8 cellular contexts compared by ENCODE assay signal in the genomic region with DNA sequence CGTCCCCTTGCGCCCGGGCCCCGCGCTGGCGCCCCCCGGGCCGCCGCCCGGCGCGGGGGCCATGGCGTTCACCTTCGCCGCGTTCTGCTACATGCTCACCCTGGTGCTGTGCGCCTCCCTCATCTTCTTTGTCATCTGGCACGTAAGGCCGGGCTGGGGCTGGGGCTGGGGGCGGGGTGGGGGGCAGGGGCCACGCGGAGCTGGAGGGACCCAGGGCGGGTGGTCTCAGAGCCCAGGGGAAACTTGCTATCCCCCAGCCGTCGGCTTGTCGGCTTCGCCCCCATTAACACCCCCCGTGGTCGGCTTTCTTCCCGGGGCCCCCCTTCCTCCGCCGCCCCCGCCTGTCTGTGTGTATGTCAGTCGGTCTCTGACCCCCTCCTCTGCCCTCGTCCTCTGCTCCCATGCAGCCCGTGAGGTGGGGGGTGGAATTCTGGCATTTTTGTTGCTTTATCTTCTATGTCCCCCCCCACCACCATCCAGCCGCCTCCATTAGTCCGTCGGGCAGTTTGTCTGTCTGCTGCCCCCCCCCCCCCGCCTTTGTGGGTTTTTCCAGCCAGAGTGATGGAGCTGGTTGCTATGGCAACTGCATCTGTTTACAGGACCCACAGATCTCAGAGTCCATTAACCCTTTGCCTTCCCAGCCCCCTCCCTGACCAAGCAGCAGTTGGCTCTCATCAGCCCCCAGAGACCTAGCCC. TPM values are rescaled to one million over a fixed set of nuclear protein-coding genes. Genes with fewer than 3 reads are reported as not detected.
DNase-seq lines count a peak whose midpoint lies in the region; ATAC-seq and TF ChIP-seq lines count a peak whose summit lies in the region.

No MANE protein-coding gene starts in this region.

- 5 to 8% methylated on average over 17 of the region's 40 CpGs for WGBS in thyroid gland, 2 donors

- CTCF ChIA-PET in CD8-positive, alpha-beta memory T cell (lab: Charles Lee) = interaction anchor here (1.1 kb wide), 1 partner anchor 22 kb away, joined by 8 read pairs; no protein-coding TSS in a partner anchor

- POLR2A ChIA-PET in CD8-positive, alpha-beta memory T cell (lab: Charles Lee) = interaction anchor here (0.6 to 1.0 kb wide), 4 partner anchors 11 to 944 kb away, joined by 3 to 6 read pairs (median 4); partner anchors contain the start of gene YIF1A

- no peak overlapping the region for H3K27ac ChIP-seq in CD8-positive, alpha-beta memory T cell (ENCODE audit: low read depth, low read length)
- H3K27ac ChIP-seq in angular gyrus (ENCODE audit: low read depth, low read length) (peak overlapping the region; percentile 62), thyroid gland (no peak overlapping the region)

- no peak overlapping the region for H3K4me3 ChIP-seq in CD8-positive, alpha-beta memory T cell (ENCODE audit: low read length)
- no peak overlapping the region for H3K4me3 ChIP-seq in thyroid gland (replicated peaks in 1 of 3)

- no peak for TF ChIP-seq POLR2A in thyroid gland (IDR thresholded peaks at IDR 0.05)

- no peak for ATAC-seq in natural killer cell treated with Interleukin-12 subunit alpha and Interleukin-12 subunit beta and Interleukin-15 and Interleukin-18, amount 100 ng/mL, for 72 hours
- ATAC-seq in GM18520 (IDR thresholded peaks at IDR 0.05; ENCODE audit: unreplicated experiment) = no peak

- H3K27ac Mint-ChIP-seq in CD8-positive, alpha-beta memory T cell = peak overlapping the region in 7 of 8 donors; percentile 19 to 96 (median 85)
- no peak overlapping the region for H3K27ac Mint-ChIP-seq in natural killer cell treated with Interleukin-12 subunit alpha and Interleukin-12 subunit beta and Interleukin-15 and Interleukin-18, amount 100 ng/mL, for 72 hours

- intact Hi-C loops in thyroid gland (cut with DNase I) = no loop called here

- H3K27me3 ChIP-seq in CD8-positive, alpha-beta memory T cell (ENCODE audit: insufficient read depth, low read length, poor library complexity, severe bottlenecking) = no peaks in the 10 kb centered on the region
- no peaks in the 10 kb centered on the region for H3K27me3 ChIP-seq in thyroid gland

- H3K9me3 ChIP-seq in CD8-positive, alpha-beta memory T cell (ENCODE audit: low read length) = no peaks in the 10 kb centered on the region
- no peaks in the 10 kb centered on the region for H3K9me3 ChIP-seq in thyroid gland

- peaks cover 2 to 34% (median 4%) of the 10 kb centered on the region in 3 donors for H3K36me3 Mint-ChIP-seq in CD8-positive, alpha-beta memory T cell
- H3K36me3 Mint-ChIP-seq in natural killer cell treated with Interleukin-12 subunit alpha and Interleukin-12 subunit beta and Interleukin-15 and Interleukin-18, amount 100 ng/mL, for 72 hours = peaks cover 9% of the 10 kb centered on the region

- peaks cover 32% of the 10 kb centered on the region for H3K4me1 ChIP-seq in CD8-positive, alpha-beta memory T cell (ENCODE audit: insufficient read depth, low read length)
- H3K4me1 ChIP-seq in thyroid gland = peaks cover 4 to 14% of the 10 kb centered on the region in 2 donors

- peak overlapping the region; percentile 61 to 89 (median 67) for H3K4me3 Mint-ChIP-seq in CD8-positive, alpha-beta memory T cell
- H3K4me3 Mint-ChIP-seq in natural killer cell treated with Interleukin-12 subunit alpha and Interleukin-12 subunit beta and Interleukin-15 and Interleukin-18, amount 100 ng/mL, for 72 hours = peak overlapping the region; percentile 52

- no peak for TF ChIP-seq CTCF in thyroid gland (IDR thresholded peaks at IDR 0.05)

- peaks cover 35 to 57% (median 41%) of the 10 kb centered on the region in 3 donors for H3K4me1 Mint-ChIP-seq in CD8-positive, alpha-beta memory T cell
- peaks cover 22 to 53% of the 10 kb centered on the region in 2 donors for H3K4me1 Mint-ChIP-seq in natural killer cell treated with Interleukin-12 subunit alpha and Interleukin-12 subunit beta and Interleukin-15 and Interleukin-18, amount 100 ng/mL, for 72 hours (ENCODE audit: low read depth in 2 of 2)

- H3K9me3 Mint-ChIP-seq in CD8-positive, alpha-beta memory T cell = no peaks in the 10 kb centered on the region
- no peaks in the 10 kb centered on the region for H3K9me3 Mint-ChIP-seq in natural killer cell treated with Interleukin-12 subunit alpha and Interleukin-12 subunit beta and Interleukin-15 and Interleukin-18, amount 100 ng/mL, for 72 hours

- peaks cover 17% of the 10 kb centered on the region for H3K36me3 ChIP-seq in CD8-positive, alpha-beta memory T cell (ENCODE audit: insufficient read depth, low read length)
- H3K36me3 ChIP-seq in thyroid gland = peaks cover 24 to 28% of the 10 kb centered on the region in 2 donors

- H3K27me3 Mint-ChIP-seq in CD8-positive, alpha-beta memory T cell = peaks cover 0 to 7% of the 10 kb centered on the region in 2 donors
- H3K27me3 Mint-ChIP-seq in natural killer cell treated with Interleukin-12 subunit alpha and Interleukin-12 subunit beta and Interleukin-15 and Interleukin-18, amount 100 ng/mL, for 72 hours = peaks cover 0 to 10% of the 10 kb centered on the region in 2 donors

- DNase-seq in CD8-positive, alpha-beta memory T cell = peak in 1 of 5 donors; percentile 63
- DNase-seq in HuH-7.5 (ENCODE audit: low spot score) = peak; percentile 82
- DNase-seq in natural killer cell treated with Interleukin-12 subunit alpha and Interleukin-12 subunit beta and Interleukin-15 and Interleukin-18, amount 100 ng/mL, for 72 hours (ENCODE audit: low spot score) = no peak
- no peak for DNase-seq in thyroid gland
- DNase-seq in GOT3 (lab: John Stamatoyannopoulos, UW) = no peak
- DNase-seq in GDM1 (lab: John Stamatoyannopoulos, UW) = no peak

RNA-seq across cellular contexts. Expression of gene CNIH2, which starts 0.6 kb away (rescaled TPM):
- total RNA-seq in CD8-positive, alpha-beta memory T cell = 1 to 10 TPM; 2.7 to 2.8 TPM
- not detected for polyA plus RNA-seq in CD8-positive, alpha-beta memory T cell
- 1 to 10 TPM; 1.2 to 2.6 TPM for total RNA-seq in natural killer cell treated with Interleukin-12 subunit alpha and Interleukin-12 subunit beta and Interleukin-15 and Interleukin-18, amount 100 ng/mL, for 72 hours
- total RNA-seq in thyroid gland = not detected

RNA-seq across cellular contexts. Expression of gene RAB1B, which starts 10.1 kb away (rescaled TPM):
- 100 to 1,000 TPM; 119 to 125 TPM for total RNA-seq in CD8-positive, alpha-beta memory T cell
- 18.6 TPM for polyA plus RNA-seq in CD8-positive, alpha-beta memory T cell
- total RNA-seq in natural killer cell treated with Interleukin-12 subunit alpha and Interleukin-12 subunit beta and Interleukin-15 and Interleukin-18, amount 100 ng/mL, for 72 hours = 100 to 1,000 TPM; 139 to 146 TPM
- total RNA-seq in thyroid gland = 100 to 1,000 TPM; 122 to 166 (median 130) TPM

RNA-seq across cellular contexts. Expression of gene YIF1A, which starts 10.4 kb away (rescaled TPM):
- 10 to 100 TPM; 96.5 to 97.3 TPM for total RNA-seq in CD8-positive, alpha-beta memory T cell
- polyA plus RNA-seq in CD8-positive, alpha-beta memory T cell = 61.7 TPM
- 10 to 100 TPM; 62.7 to 76.1 TPM for total RNA-seq in natural killer cell treated with Interleukin-12 subunit alpha and Interleukin-12 subunit beta and Interleukin-15 and Interleukin-18, amount 100 ng/mL, for 72 hours
- 100 to 1,000 TPM in 3 of 4 donors, 10 to 100 TPM in 1; 77.7 to 168 (median 118) TPM for total RNA-seq in thyroid gland

RNA-seq across cellular contexts. Expression of gene TMEM151A, which starts 13.2 kb away (rescaled TPM):
- total RNA-seq in CD8-positive, alpha-beta memory T cell = not detected
- polyA plus RNA-seq in CD8-positive, alpha-beta memory T cell = not detected
- total RNA-seq in natural killer cell treated with Interleukin-12 subunit alpha and Interleukin-12 subunit beta and Interleukin-15 and Interleukin-18, amount 100 ng/mL, for 72 hours = not detected
- 1 to 10 TPM in 1 of 4 donors, under 1 TPM in 2, not detected in 1; 0.20 to 1.1 (median 0.22) TPM for total RNA-seq in thyroid gland

RNA-seq across cellular contexts. Expression of gene KLC2, which starts 21.0 kb away (rescaled TPM):
- 10 to 100 TPM; 61.6 to 65.9 TPM for total RNA-seq in CD8-positive, alpha-beta memory T cell
- 11.9 TPM for polyA plus RNA-seq in CD8-positive, alpha-beta memory T cell
- 10 to 100 TPM; 38.0 to 77.2 TPM for total RNA-seq in natural killer cell treated with Interleukin-12 subunit alpha and Interleukin-12 subunit beta and Interleukin-15 and Interleukin-18, amount 100 ng/mL, for 72 hours
- total RNA-seq in thyroid gland = 10 to 100 TPM; 13.0 to 26.0 (median 15.9) TPM

Comparison
In these comparisons a context has a peak if more than half of its experiments do, and no peak if none do; other contexts are left out.
1. H3K27ac Mint-ChIP-seq: peak in CD8-positive, alpha-beta memory T cell (7 of 8); none in natural killer cell treated with Interleukin-12 subunit alpha and Interleukin-12 subunit beta and Interleukin-15 and Interleukin-18, amount 100 ng/mL, for 72 hours (0 of 2).